Comparison of ENCODE assay signal across 7 cellular contexts in genomic region chr6:133923938-133924593, GRCh38. TPM values are rescaled to one million over a fixed set of nuclear protein-coding genes. Genes with fewer than 3 reads are reported as not detected.
DNase-seq lines count a peak whose midpoint lies in the region; ATAC-seq and TF ChIP-seq lines count a peak whose summit lies in the region.

No MANE protein-coding gene starts in this region.

- intact Hi-C loops in ascending aorta (cut with DNase I): loop anchor here (1.0 to 2.0 kb wide), 4 partner anchors 29 to 173 kb away; partner anchors contain the start of gene TBPL1
- intact Hi-C loops in gastrocnemius medialis (cut with DNase I; ENCODE audit: low total_unique reads): loop anchor here (1.0 to 2.0 kb wide), 3 partner anchors 49 to 173 kb away; no protein-coding TSS in a partner anchor

- H3K4me1 ChIP-seq in ascending aorta (no peaks in the 10 kb centered on the region), gastrocnemius medialis (no peaks in the 10 kb centered on the region)

- TF ChIP-seq CTCF in GM12875 (IDR thresholded peaks at IDR 0.05; ENCODE audit: borderline replicate concordance, insufficient read depth, low read depth, low read length) (peak; percentile 49; the same call in 1 of the 2 replicates), ascending aorta (IDR thresholded peaks at IDR 0.05) (peak; percentile 83 to 84 (median 84)), gastrocnemius medialis (IDR thresholded peaks at IDR 0.05 in 4 of 5, conservative IDR thresholded peaks at IDR 0.05 in 1 of 5) (peak; percentile 67 to 89 (median 80))

- in situ Hi-C loops in gastrocnemius medialis (cut with MboI; ENCODE audit: low sequenced_read_pairs in 4 of 4): loop anchor here (5.0 to 25.0 kb wide), 5 partner anchors 141 to 1087 kb away; no protein-coding TSS in a partner anchor

- H3K4me3 ChIP-seq in GM12875 (ENCODE audit: low read depth, low read length) (no peak overlapping the region), ascending aorta (no peak overlapping the region), gastrocnemius medialis (no peak overlapping the region)

- no peak for TF ChIP-seq POLR2A in gastrocnemius medialis (IDR thresholded peaks at IDR 0.05)

- ATAC-seq in HG02623 (IDR thresholded peaks at IDR 0.05; ENCODE audit: unreplicated experiment) (peak; percentile 83), gastrocnemius medialis (peak; percentile 80 to 98)

- no peaks in the 10 kb centered on the region for H3K27me3 ChIP-seq in ascending aorta
- H3K27me3 ChIP-seq in gastrocnemius medialis: peaks cover 0 to 3% (median 0%) of the 10 kb centered on the region in 3 donors

- H3K27ac ChIP-seq in ascending aorta (no peak overlapping the region), gastrocnemius medialis (no peak overlapping the region)

- H3K9me3 ChIP-seq in ascending aorta: no peaks in the 10 kb centered on the region
- no peaks in the 10 kb centered on the region for H3K9me3 ChIP-seq in gastrocnemius medialis

- DNase-seq in NCI-H1105 treated with DMSO at 0.1 percent for 48 hours (lab: John Stamatoyannopoulos, UW) (peak; percentile 85), SW 1271 (lab: John Stamatoyannopoulos, UW) (peak; percentile 8 to 75), ascending aorta (ENCODE audit: low spot score in 2 of 2) (peak in 1 of 2 donors; percentile 81), hepatic stellate cell (ENCODE audit: low spot score) (peak; percentile 51), gastrocnemius medialis (peak; percentile 38 to 53)

- H3K36me3 ChIP-seq in ascending aorta: no peaks in the 10 kb centered on the region
- H3K36me3 ChIP-seq in gastrocnemius medialis: no peaks in the 10 kb centered on the region

RNA-seq across cellular contexts. Expression of gene TBPL1, which starts 29.0 kb away (rescaled TPM):
- 23.1 TPM for total RNA-seq in ascending aorta
- 1 to 10 TPM in 3 of 4 donors, under 1 TPM in 1; 0.85 to 9.1 (median 4.7) TPM for total RNA-seq in gastrocnemius medialis

RNA-seq across cellular contexts. Expression of gene TCF21, which starts 35.2 kb away (rescaled TPM):
- 0.32 TPM for total RNA-seq in ascending aorta
- under 1 TPM in 3 of 4 donors, not detected in 1; 0.24 to 0.41 (median 0.26) TPM for total RNA-seq in gastrocnemius medialis
